8 cellular contexts compared by ENCODE assay signal in the genomic region with DNA sequence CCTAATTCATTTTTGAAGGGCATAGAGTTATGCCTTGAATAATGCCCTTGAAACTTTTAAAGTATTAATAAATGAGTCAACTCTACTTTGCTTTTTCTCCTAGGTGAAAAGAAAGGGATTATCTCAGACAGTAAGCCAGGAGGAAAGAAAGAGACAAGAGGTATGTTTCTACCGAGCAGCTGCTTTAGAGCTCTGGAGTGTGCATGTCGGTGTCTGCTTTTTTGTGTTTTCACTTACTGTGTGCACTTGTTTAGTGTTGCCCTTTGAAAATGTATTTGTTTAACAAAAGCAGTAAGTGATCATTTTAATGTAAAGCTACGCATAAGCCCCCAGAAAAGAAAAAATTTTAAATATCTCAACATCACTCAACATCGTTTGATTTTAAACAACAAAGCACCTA.
"Had no signal": no experiment of that assay in that cellular context is flagged by ENCODE, and none has a peak within 500 bp of the region (broad histone marks: within the 10 kb centered on the region; RNA-seq: fewer than 3 reads in every experiment).

No MANE protein-coding gene starts in this region.

- FAIRE-seq: H54 had no signal

- DNase-seq: GM23248, GOT3, H7, H9, HCEC 1CT, HFFc6 had no signal

- H3K27ac ChIP-seq: GM23248 had no signal

- H3K4me2 ChIP-seq: GM23338 had no signal

- H3K4me3 Mint-ChIP-seq: GM23338, H9, HFFc6 had no signal

- H3K27ac Mint-ChIP-seq: GM23338, HFFc6 had no signal

- H3K9ac ChIP-seq: GM23248 had no signal

- H2AFZ ChIP-seq: GM23248, GM23338 had no signal

- H3K4me3 ChIP-seq: GM23248, GM23338 had no signal

- H3K9me3 Mint-ChIP-seq: GM23338, H9 had no signal
